In genomic region chr5:150523472-150524350, GRCh38 we compare ENCODE assay signal across 1 cellular context.
TF ChIP-seq lines count a peak whose summit lies in the region.

No MANE protein-coding gene starts in this region.

TF ChIP-seq in HCT116, 20 proteins besides CTCF, POLR2A, EP300 and RAD21 (continued from another document):
- no peak for TF ChIP-seq MAX (IDR thresholded peaks at IDR 0.05)
- no peak for TF ChIP-seq FOSL1 (IDR thresholded peaks at IDR 0.05; ENCODE audit: low read depth)
